8 cellular contexts compared by ENCODE assay signal in genomic region chr2:70143314-70144150, GRCh38. TPM values are rescaled to one million over a fixed set of nuclear protein-coding genes. Genes with fewer than 3 reads are reported as not detected.
DNase-seq lines count a peak whose midpoint lies in the region; ATAC-seq and TF ChIP-seq lines count a peak whose summit lies in the region.

No MANE protein-coding gene starts in this region.

- TF ChIP-seq CTCF in HL-60 (IDR thresholded peaks at IDR 0.05; ENCODE audit: insufficient read depth, low read length) (no peak), mammary epithelial cell (conservative IDR thresholded peaks at IDR 0.05 in 1 of 2, IDR thresholded peaks at IDR 0.05 in 1 of 2; ENCODE audit: extremely low read depth in 1 of 2, insufficient read depth in 1 of 2, low read depth in 1 of 2, low read length in 2 of 2) (no peak)

- H3K4me1 ChIP-seq in mammary epithelial cell (ENCODE audit: insufficient read depth, low read length) = peaks cover 36% of the 10 kb centered on the region

- H3K4me2 ChIP-seq in mammary epithelial cell (ENCODE audit: insufficient read depth, low read depth, low read length) = peak overlapping the region; percentile 60

- intact Hi-C loops in mammary epithelial cell (cut with micrococcal nuclease) = loop anchor here (10.0 kb wide), 1 partner anchor 319 kb away; the partner anchor contains the start of gene GMCL1

- 68% methylated on average over 17 of the region's 18 CpGs for WGBS in mammary epithelial cell (ENCODE audit: low coverage, missing lambda C conversion rate)

- H3K27me3 ChIP-seq in HL-60 (ENCODE audit: insufficient read depth, poor library complexity, severe bottlenecking) (no peaks in the 10 kb centered on the region), mammary epithelial cell (ENCODE audit: insufficient read depth, low read length) (no peaks in the 10 kb centered on the region)

- no TSS peak for BruUV-seq in mammary epithelial cell (replicated peaks; lab: Mats Ljungman, UMichigan)

- in situ Hi-C loops in Caki2 (cut with HindIII; ENCODE audit: low pct_unique_long_range_greater_than_20kb, low sequenced_read_pairs) = no loop called here
- in situ Hi-C loops in mammary epithelial cell (cut with MboI; ENCODE audit: low sequenced_read_pairs in 2 of 2) = loop anchor here (5.0 to 10.0 kb wide), 3 partner anchors 56 to 229 kb away; partner anchors contain the start of genes MXD1 (in 2 of the 2) and PCBP1 (in 1 of the 2)

- dilution Hi-C loops in mammary epithelial cell (cut with HindIII; ENCODE audit: low sequenced_read_pairs) = loop anchor here (5.0 to 10.0 kb wide), 4 partner anchors 39 to 236 kb away; no protein-coding TSS in a partner anchor

- peak overlapping the region; percentile 91 for H3K9ac ChIP-seq in mammary epithelial cell (ENCODE audit: insufficient read depth, low read length)

- H3K27ac ChIP-seq in HL-60 (replicated peaks) = peak overlapping the region; percentile 84
- H3K27ac ChIP-seq in mammary epithelial cell (ENCODE audit: insufficient read depth, low read depth, low read length) = peak overlapping the region; percentile 90

- H2AFZ ChIP-seq in mammary epithelial cell (ENCODE audit: low read depth, low read length) = peak overlapping the region; percentile 53

- ATAC-seq in HG03565 (IDR thresholded peaks at IDR 0.05; ENCODE audit: unreplicated experiment) = no peak

- H4K20me1 ChIP-seq in mammary epithelial cell (ENCODE audit: insufficient read depth, low read length) = no peaks in the 10 kb centered on the region

- H3K36me3 ChIP-seq in mammary epithelial cell (ENCODE audit: insufficient read depth, low read length) = no peaks in the 10 kb centered on the region

- DNase-seq in Caki2 (ENCODE audit: low read depth) = peak; percentile 86
- peak; percentile 49 to 58 for DNase-seq in HL-60 (ENCODE audit: low read depth in 1 of 2, low spot score in 1 of 2)
- peak; percentile 83 for DNase-seq in SW480 (ENCODE audit: low spot score)
- DNase-seq in mammary epithelial cell = peak; percentile 44
- DNase-seq in kidney glomerular epithelial cell (lab: John Stamatoyannopoulos, UW) = peak; percentile 51
- DNase-seq in stimulated activated CD4-positive, alpha-beta T cell treated with anti-CD3 and anti-CD28 coated beads, Interleukin-4, amount 100 ng/mL, for 1 hour = peak; percentile 41
- DNase-seq in NCI-H1930 (lab: John Stamatoyannopoulos, UW) = no peak

- CTCF ChIA-PET in mammary epithelial cell (lab: Charles Lee; ENCODE audit: low non-redundant PET) = interaction anchor here (1.6 kb wide), 1 partner anchor 229 kb away, joined by 19 read pairs; the partner anchor contains the start of gene MXD1

- H3K79me2 ChIP-seq in mammary epithelial cell (ENCODE audit: insufficient read depth, low read length) = no peaks in the 10 kb centered on the region

- H3K4me3 ChIP-seq in HL-60 (replicated peaks; ENCODE audit: insufficient read depth, low read length) = no peak overlapping the region; the same call in 1 of the 2 replicates
- H3K4me3 ChIP-seq in mammary epithelial cell (replicated peaks in 1 of 3; ENCODE audit: insufficient read depth in 1 of 3, low read depth in 2 of 3, low read length in 3 of 3) = peak overlapping the region in 2 of 3 experiments; percentile 30 to 42

- H3K9me3 ChIP-seq in mammary epithelial cell (replicated peaks; ENCODE audit: insufficient read depth, low read length) = no peaks in the 10 kb centered on the region

RNA-seq across cellular contexts. Expression of gene C2orf42, which starts 47.3 kb away (rescaled TPM):
- 12.7 and 14.0 TPM in 2 replicates for total RNA-seq in Caki2 (2014; rRNA removed; shearing (Covaris generic); ENCODE audit: low replicate concordance)
- total RNA-seq in mammary epithelial cell = 10 to 100 TPM; 17.3 to 20.2 TPM
- polyA plus RNA-seq in mammary epithelial cell = 8.5 TPM
- 6.5 TPM for polyA minus RNA-seq in mammary epithelial cell

RNA-seq across cellular contexts. Expression of gene PCBP1, which starts 56.3 kb away (rescaled TPM):
- total RNA-seq in Caki2 (2014; rRNA removed; shearing (Covaris generic); ENCODE audit: low replicate concordance) = 127 and 135 TPM in 2 replicates
- total RNA-seq in mammary epithelial cell = 100 to 1,000 TPM in 1 of 2 donors, 10 to 100 TPM in 1; 47.2 to 258 TPM
- polyA plus RNA-seq in mammary epithelial cell = 128 TPM
- polyA minus RNA-seq in mammary epithelial cell = 119 TPM

Comparison
In these comparisons a context has a peak if more than half of its experiments do, and no peak if none do; other contexts are left out.
1. DNase-seq: peak in Caki2 (single experiment), HL-60 (2 of 2), SW480 (single experiment), mammary epithelial cell (single experiment), kidney glomerular epithelial cell (single experiment) and stimulated activated CD4-positive, alpha-beta T cell treated with anti-CD3 and anti-CD28 coated beads, Interleukin-4, amount 100 ng/mL, for 1 hour (single experiment); none in NCI-H1930 (0 of 2).